ENCODE assay signal across 1 cellular context in the genomic region with DNA sequence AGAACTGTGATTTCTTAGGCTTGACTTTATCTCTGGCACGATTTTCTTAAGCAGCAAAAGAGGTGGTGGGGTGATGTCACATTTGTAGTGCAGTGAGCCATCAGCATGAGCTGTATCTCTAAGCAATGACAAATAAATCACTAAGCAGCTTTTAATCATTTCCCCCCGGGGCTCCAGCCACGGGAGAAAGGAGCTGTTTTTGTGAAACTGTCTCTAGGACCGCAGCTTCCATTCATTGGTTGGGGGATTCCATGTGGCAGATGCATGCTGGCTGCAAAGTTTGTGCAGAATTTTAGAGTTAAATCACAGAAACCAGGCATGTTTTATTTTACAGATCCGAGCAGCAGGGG.
TF ChIP-seq lines count a peak whose summit lies in the region.

No MANE protein-coding gene starts in this region.

TF ChIP-seq in SK-N-SH treated with all-trans-retinoic acid at 6 μM for 48 hours, 23 proteins besides CTCF, POLR2A, EP300 and RAD21 (continued from another document):
- TF ChIP-seq, protein P1, sequence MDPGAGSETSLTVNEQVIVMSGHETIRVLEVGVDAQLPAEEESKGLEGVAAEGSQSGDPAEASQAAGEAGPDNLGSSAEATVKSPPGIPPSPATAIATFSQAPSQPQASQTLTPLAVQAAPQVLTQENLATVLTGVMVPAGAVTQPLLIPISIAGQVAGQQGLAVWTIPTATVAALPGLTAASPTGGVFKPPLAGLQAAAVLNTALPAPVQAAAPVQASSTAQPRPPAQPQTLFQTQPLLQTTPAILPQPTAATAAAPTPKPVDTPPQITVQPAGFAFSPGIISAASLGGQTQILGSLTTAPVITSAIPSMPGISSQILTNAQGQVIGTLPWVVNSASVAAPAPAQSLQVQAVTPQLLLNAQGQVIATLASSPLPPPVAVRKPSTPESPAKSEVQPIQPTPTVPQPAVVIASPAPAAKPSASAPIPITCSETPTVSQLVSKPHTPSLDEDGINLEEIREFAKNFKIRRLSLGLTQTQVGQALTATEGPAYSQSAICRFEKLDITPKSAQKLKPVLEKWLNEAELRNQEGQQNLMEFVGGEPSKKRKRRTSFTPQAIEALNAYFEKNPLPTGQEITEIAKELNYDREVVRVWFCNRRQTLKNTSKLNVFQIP (CRISPR knock-in tag; IDR thresholded peaks at IDR 0.05; ENCODE audit: borderline replicate concordance, low read depth): no peak
- TF ChIP-seq ESRRG (CRISPR knock-in tag; IDR thresholded peaks at IDR 0.05): no peak
